11 cellular contexts compared by ENCODE assay signal in genomic region chr4:127622621-127622922, GRCh38. TPM values are rescaled to one million over a fixed set of nuclear protein-coding genes. Genes with fewer than 3 reads are reported as not detected.
DNase-seq lines count a peak whose midpoint lies in the region; ATAC-seq and TF ChIP-seq lines count a peak whose summit lies in the region.
"Had no signal": no experiment of that assay in that cellular context is flagged by ENCODE, and none has a peak within 500 bp of the region (broad histone marks: within the 10 kb centered on the region; RNA-seq: fewer than 3 reads in every experiment).

No MANE protein-coding gene starts in this region.

- intact Hi-C loops in dorsolateral prefrontal cortex (cut with DNase I) = no loop called here

- no peak overlapping the region for H3K9ac ChIP-seq in mucosa of stomach (ENCODE audit: low read length)

- H3K36me3 Mint-ChIP-seq in activated T-cell treated with anti-CD3 and anti-CD28 coated beads, Interleukin-2, amount 50 U/mL, for 72 hours (ENCODE audit: insufficient read depth in 2 of 2) = no peaks in the 10 kb centered on the region
- no peaks in the 10 kb centered on the region for H3K36me3 Mint-ChIP-seq in activated T-cell treated with anti-CD3 and anti-CD28 coated beads, Interleukin-2, amount 50 U/mL, for 24 hours (ENCODE audit: low read depth)
- H3K36me3 Mint-ChIP-seq: CD8-positive, alpha-beta T cell had no signal

- peaks cover 6% of the 10 kb centered on the region for H3K4me1 Mint-ChIP-seq in activated T-cell treated with anti-CD3 and anti-CD28 coated beads, Interleukin-2, amount 50 U/mL, for 72 hours (ENCODE audit: low read depth)
- H3K4me1 Mint-ChIP-seq in activated T-cell treated with anti-CD3 and anti-CD28 coated beads, Interleukin-2, amount 50 U/mL, for 24 hours (ENCODE audit: low read depth) = peaks cover 6% of the 10 kb centered on the region

- peaks cover 0 to 4% of the 10 kb centered on the region in 2 donors for H3K9me3 Mint-ChIP-seq in activated T-cell treated with anti-CD3 and anti-CD28 coated beads, Interleukin-2, amount 50 U/mL, for 72 hours
- peaks cover 2% of the 10 kb centered on the region for H3K9me3 Mint-ChIP-seq in activated T-cell treated with anti-CD3 and anti-CD28 coated beads, Interleukin-2, amount 50 U/mL, for 24 hours
- H3K9me3 Mint-ChIP-seq: activated naive CD4-positive, alpha-beta T cell treated with anti-CD3 and anti-CD28 coated beads, Interleukin-2, amount 50 U/mL, for 72 hours had no signal

- no peak for DNase-seq in activated T-cell treated with anti-CD3 and anti-CD28 coated beads, Interleukin-2, amount 50 U/mL, for 72 hours
- DNase-seq in activated T-cell treated with anti-CD3 and anti-CD28 coated beads, Interleukin-2, amount 50 U/mL, for 24 hours = no peak
- no peak for DNase-seq in dorsolateral prefrontal cortex
- peak in 1 of 2 donors; percentile 38 for DNase-seq in upper lobe of left lung
- DNase-seq in AML-193 (lab: John Stamatoyannopoulos, UW) = no peak
- no peak for DNase-seq in NCI-H1048 (lab: John Stamatoyannopoulos, UW)
- no peak for DNase-seq in SW 1271 (lab: John Stamatoyannopoulos, UW)
- DNase-seq: CD8-positive, alpha-beta T cell; RPMI8226 had no signal

- H3K27me3 Mint-ChIP-seq in activated T-cell treated with anti-CD3 and anti-CD28 coated beads, Interleukin-2, amount 50 U/mL, for 72 hours (ENCODE audit: low read depth) = peaks cover 43% of the 10 kb centered on the region
- peaks cover 64% of the 10 kb centered on the region for H3K27me3 Mint-ChIP-seq in activated T-cell treated with anti-CD3 and anti-CD28 coated beads, Interleukin-2, amount 50 U/mL, for 24 hours

- TF ChIP-seq POLR2A in upper lobe of left lung (IDR thresholded peaks at IDR 0.05) = no peak

- H3K27ac ChIP-seq in dorsolateral prefrontal cortex = peak overlapping the region in 12 of 59 donors; percentile 9 to 83 (median 70)
- peak overlapping the region in 2 of 4 donors; percentile 62 to 82 for H3K27ac ChIP-seq in upper lobe of left lung

- no peak for ATAC-seq in activated T-cell treated with anti-CD3 and anti-CD28 coated beads, Interleukin-2, amount 50 U/mL, for 72 hours (replicated peaks in 1 of 2)
- no peak for ATAC-seq in upper lobe of left lung (ENCODE audit: low FRiP score in 2 of 2)
- ATAC-seq: CD8-positive, alpha-beta T cell had no signal

- no peak for TF ChIP-seq EP300 in upper lobe of left lung (IDR thresholded peaks at IDR 0.05)

- H3K27me3 ChIP-seq in dorsolateral prefrontal cortex (peaks cover 0 to 34% (median 9%) of the 10 kb centered on the region in 45 donors), mucosa of stomach (ENCODE audit: control insufficient read depth, insufficient read depth, low read length) (peaks cover 24% of the 10 kb centered on the region), upper lobe of left lung (peaks cover 0 to 10% (median 0%) of the 10 kb centered on the region in 4 donors)

- peaks cover 13% of the 10 kb centered on the region for H3K4me1 ChIP-seq in mucosa of stomach (ENCODE audit: control insufficient read depth, insufficient read depth, low read length)
- H3K4me1 ChIP-seq in upper lobe of left lung = peaks cover 0 to 21% (median 9%) of the 10 kb centered on the region in 4 donors

- peak overlapping the region; percentile 61 to 64 for H3K4me3 Mint-ChIP-seq in activated T-cell treated with anti-CD3 and anti-CD28 coated beads, Interleukin-2, amount 50 U/mL, for 72 hours
- no peak overlapping the region for H3K4me3 Mint-ChIP-seq in activated T-cell treated with anti-CD3 and anti-CD28 coated beads, Interleukin-2, amount 50 U/mL, for 24 hours
- H3K4me3 Mint-ChIP-seq: CD8-positive, alpha-beta T cell had no signal

- 19 to 20% methylated on average over 10 to 11 of the region's 12 CpGs for WGBS in upper lobe of left lung, 2 donors

- H3K9me3 ChIP-seq in mucosa of stomach (ENCODE audit: control insufficient read depth, low read length) (no peaks in the 10 kb centered on the region), upper lobe of left lung (no peaks in the 10 kb centered on the region)

- H3K36me3 ChIP-seq in mucosa of stomach (ENCODE audit: control insufficient read depth, insufficient read depth, low read length) (no peaks in the 10 kb centered on the region), upper lobe of left lung (no peaks in the 10 kb centered on the region)

- TF ChIP-seq CTCF in dorsolateral prefrontal cortex (IDR thresholded peaks at IDR 0.05 in 54 of 56, conservative IDR thresholded peaks at IDR 0.05 in 2 of 56; ENCODE audit: low read depth in 1 of 56, partially characterized antibody in 56 of 56) (no peak), upper lobe of left lung (IDR thresholded peaks at IDR 0.05) (peak in 2 of 6 experiments; percentile 1 to 24)

- peak overlapping the region; percentile 36 to 81 (median 63) for H3K4me3 ChIP-seq in dorsolateral prefrontal cortex
- peak overlapping the region; percentile 1 for H3K4me3 ChIP-seq in mucosa of stomach (ENCODE audit: low read length)
- H3K4me3 ChIP-seq in upper lobe of left lung = peak overlapping the region; percentile 53 to 65 (median 56)

- H3K27ac Mint-ChIP-seq in activated T-cell treated with anti-CD3 and anti-CD28 coated beads, Interleukin-2, amount 50 U/mL, for 72 hours = no peak overlapping the region
- no peak overlapping the region for H3K27ac Mint-ChIP-seq in activated T-cell treated with anti-CD3 and anti-CD28 coated beads, Interleukin-2, amount 50 U/mL, for 24 hours
- H3K27ac Mint-ChIP-seq: activated naive CD4-positive, alpha-beta T cell treated with anti-CD3 and anti-CD28 coated beads, Interleukin-2, amount 50 U/mL, for 72 hours; CD8-positive, alpha-beta T cell had no signal

RNA-seq across cellular contexts. Expression of gene INTU, which starts 10.2 kb away (rescaled TPM):
- total RNA-seq in activated T-cell treated with anti-CD3 and anti-CD28 coated beads, Interleukin-2, amount 50 U/mL, for 72 hours = under 1 TPM; 0.12 to 0.60 TPM
- total RNA-seq in dorsolateral prefrontal cortex = 10 to 100 TPM; 18.4 to 48.8 (median 28.3) TPM
- 10 to 100 TPM in 3 of 6 donors, 1 to 10 TPM in 3; 5.1 to 16.8 (median 9.9) TPM for total RNA-seq in upper lobe of left lung

Comparison
In these comparisons a context has a peak if more than half of its experiments do, and no peak if none do; other contexts are left out.
1. H3K4me3 ChIP-seq: peak in every context shown above with its lines; median percentile 63 in dorsolateral prefrontal cortex; 56 in upper lobe of left lung; 1 in mucosa of stomach.